12 cellular contexts compared by ENCODE assay signal in the genomic region with DNA sequence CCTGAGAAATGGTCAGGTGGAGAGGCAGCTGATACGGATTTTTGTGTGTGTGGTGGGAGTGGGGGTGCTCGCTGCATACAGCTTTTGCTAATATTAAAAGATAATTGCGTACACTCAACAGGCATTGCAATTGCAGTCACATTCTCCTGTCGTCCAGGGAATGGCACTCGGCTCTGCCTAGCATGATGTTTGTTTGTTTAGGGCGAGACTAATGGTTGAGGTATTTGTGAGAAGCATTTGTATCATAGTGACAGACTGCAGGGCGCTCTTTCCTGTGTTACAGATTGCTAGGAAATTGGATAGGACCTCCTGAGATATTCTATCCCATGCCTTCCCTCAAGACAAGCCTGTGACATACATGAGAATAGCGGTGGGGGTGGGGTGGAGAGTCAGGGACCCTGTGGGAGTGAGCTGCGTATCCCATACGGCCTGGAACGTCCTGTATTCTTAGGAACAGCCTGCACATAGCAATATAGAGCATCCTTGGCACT.
DNase-seq lines count a peak whose midpoint lies in the region; ATAC-seq, FAIRE-seq and TF ChIP-seq lines count a peak whose summit lies in the region.
"Had no signal": no experiment of that assay in that cellular context is flagged by ENCODE, and none has a peak within 500 bp of the region (broad histone marks: within the 10 kb centered on the region; RNA-seq: fewer than 3 reads in every experiment).

No MANE protein-coding gene starts in this region.

- no peak for FAIRE-seq in A549 (lab: Jason Lieb, UNC)
- FAIRE-seq: GM12891 had no signal

- intact Hi-C loops in PC-9 (cut with micrococcal nuclease; ENCODE audit: unreplicated experiment) (loop anchor here (5.0 to 10.0 kb wide), 3 partner anchors 69 to 209 kb away; a partner anchor contains a TSS), posterior vena cava (cut with DNase I) (no loop called here), A673 (cut with micrococcal nuclease; ENCODE audit: unreplicated experiment) (no loop called here)

- no peaks in the 10 kb centered on the region for H3F3A ChIP-seq in PC-9 (ENCODE audit: insufficient read depth, low read depth)

- POLR2A ChIA-PET in A549 (lab: Yijun Ruan, JAX) = interaction anchor here (0.8 to 2.1 kb wide), 2 partner anchors 86 to 208 kb away, joined by 4 to 7 read pairs; a partner anchor contains a TSS
- POLR2A ChIA-PET in PC-9 (lab: Charles Lee; ENCODE audit: unreplicated experiment) = interaction anchor here (0.9 kb wide), 1 partner anchor 148 kb away, joined by 8 read pairs; no protein-coding TSS in a partner anchor
- POLR2A ChIA-PET in A673 (lab: Charles Lee; ENCODE audit: low non-redundant PET) = no interaction called here

- H3K27me3 ChIP-seq in PC-9 (ENCODE audit: insufficient read depth, low read depth) = no peaks in the 10 kb centered on the region
- no peaks in the 10 kb centered on the region for H3K27me3 ChIP-seq in A673 (replicated peaks; ENCODE audit: insufficient read depth, low read depth, low read length, poor library complexity)
- no peaks in the 10 kb centered on the region for H3K27me3 ChIP-seq in HAP-1 (ENCODE audit: low read depth)
- H3K27me3 ChIP-seq: BE2C had no signal

- H3K4me2 ChIP-seq in A549 (peak overlapping the region; percentile 87), PC-9 (peak overlapping the region; percentile 70)

- no peaks in the 10 kb centered on the region for H3K79me2 ChIP-seq in PC-9 (ENCODE audit: low read depth)

- no peaks in the 10 kb centered on the region for H4K20me1 ChIP-seq in PC-9 (ENCODE audit: insufficient read depth)

- peak; percentile 1 to 39; a peak in 3 of 5 replicates for TF ChIP-seq RAD21 in A549 (conservative IDR thresholded peaks at IDR 0.05 in 1 of 2, IDR thresholded peaks at IDR 0.05 in 1 of 2)

- H3K4me1 ChIP-seq in A549 (peaks cover 31% of the 10 kb centered on the region), PC-9 (replicated peaks; ENCODE audit: insufficient read depth) (peaks cover 23% of the 10 kb centered on the region), A673 (ENCODE audit: insufficient read depth, low read length, poor library complexity, severe bottlenecking) (peaks cover 23% of the 10 kb centered on the region), HAP-1 (no peaks in the 10 kb centered on the region)
- H3K4me1 ChIP-seq: BE2C had no signal

- H3K27ac ChIP-seq in A549 = peak overlapping the region; percentile 74 to 84
- peak overlapping the region; percentile 60 for H3K27ac ChIP-seq in PC-9
- no peak overlapping the region for H3K27ac ChIP-seq in A673 (ENCODE audit: low read depth, low read length, poor library complexity, severe bottlenecking)

- H3K9me3 ChIP-seq in A549 (no peaks in the 10 kb centered on the region), PC-9 (ENCODE audit: insufficient read depth, low read depth) (no peaks in the 10 kb centered on the region), A673 (ENCODE audit: low read depth, low read length, poor library complexity, severe bottlenecking) (no peaks in the 10 kb centered on the region), HAP-1 (no peaks in the 10 kb centered on the region)
- H3K9me3 ChIP-seq: BE2C had no signal

- CTCF ChIA-PET in A549 (lab: Yijun Ruan, JAX) = no interaction called here
- CTCF ChIA-PET in PC-9 (lab: Charles Lee) = no interaction called here
- CTCF ChIA-PET in A673 (lab: Charles Lee) = no interaction called here

- ATAC-seq in A549 (peak; percentile 98 to 99), GM21528 (IDR thresholded peaks at IDR 0.05; ENCODE audit: low FRiP score, unreplicated experiment) (no peak)

- no peak for TF ChIP-seq CTCF in A549 (IDR thresholded peaks at IDR 0.05)
- no peak for TF ChIP-seq CTCF in PC-9 (conservative IDR thresholded peaks at IDR 0.05)
- TF ChIP-seq CTCF in A673 (conservative IDR thresholded peaks at IDR 0.05; ENCODE audit: low read depth, low read length) = no peak

- DNase-seq in A549 (ENCODE audit: low read depth in 1 of 2, low spot score in 1 of 2) = peak; percentile 82 to 89
- DNase-seq in HS-27A (ENCODE audit: low read depth) = peak; percentile 43
- peak; percentile 76 to 95 for DNase-seq in PC-9
- DNase-seq in kidney tubule cell (ENCODE audit: low spot score) = peak; percentile 79
- DNase-seq in posterior vena cava (ENCODE audit: low spot score) = no peak
- no peak for DNase-seq in A673 (ENCODE audit: low spot score)
- DNase-seq in HAP-1 (ENCODE audit: low spot score in 2 of 2) = no peak
- DNase-seq: BE2C; effector memory CD4-positive, alpha-beta T cell; right cardiac atrium had no signal

- H3K36me3 ChIP-seq in PC-9 (ENCODE audit: low read depth) (no peaks in the 10 kb centered on the region), A673 (ENCODE audit: insufficient read depth, low read length, poor library complexity, severe bottlenecking) (no peaks in the 10 kb centered on the region), HAP-1 (replicated peaks) (no peaks in the 10 kb centered on the region)
- H3K36me3 ChIP-seq: BE2C had no signal

- no TSS peak for BruUV-seq in PC-9 (replicated peaks; lab: Mats Ljungman, UMichigan)
- no TSS peak for BruUV-seq in A673 (replicated peaks; lab: Mats Ljungman, UMichigan)

- H2AFZ ChIP-seq in PC-9 = no peak overlapping the region

- TF ChIP-seq POLR2A in A549 (IDR thresholded peaks at IDR 0.05; ENCODE audit: low read length) = no peak

- peak; percentile 23 to 54; a peak in 2 of 5 replicates for TF ChIP-seq EP300 in A549 (IDR thresholded peaks at IDR 0.05)

- under 1% methylated on average over 10 of the region's 11 CpGs for WGBS in A549 (ENCODE audit: missing lambda C conversion rate)

- no peak overlapping the region for H3K4me3 ChIP-seq in A549
- H3K4me3 ChIP-seq in PC-9 = no peak overlapping the region
- H3K4me3 ChIP-seq in A673 (ENCODE audit: low read depth, low read length, poor library complexity, severe bottlenecking) = no peak overlapping the region
- no peak overlapping the region for H3K4me3 ChIP-seq in HAP-1

- in situ Hi-C loops in HAP-1 (cut with MboI; ENCODE audit: low sequenced_read_pairs) = no loop called here

- no peaks in the 10 kb centered on the region for H3K9me2 ChIP-seq in PC-9 (ENCODE audit: insufficient read depth)

TF ChIP-seq in A549, 52 proteins besides CTCF, POLR2A, EP300 and RAD21:
- TF ChIP-seq, protein P1, sequence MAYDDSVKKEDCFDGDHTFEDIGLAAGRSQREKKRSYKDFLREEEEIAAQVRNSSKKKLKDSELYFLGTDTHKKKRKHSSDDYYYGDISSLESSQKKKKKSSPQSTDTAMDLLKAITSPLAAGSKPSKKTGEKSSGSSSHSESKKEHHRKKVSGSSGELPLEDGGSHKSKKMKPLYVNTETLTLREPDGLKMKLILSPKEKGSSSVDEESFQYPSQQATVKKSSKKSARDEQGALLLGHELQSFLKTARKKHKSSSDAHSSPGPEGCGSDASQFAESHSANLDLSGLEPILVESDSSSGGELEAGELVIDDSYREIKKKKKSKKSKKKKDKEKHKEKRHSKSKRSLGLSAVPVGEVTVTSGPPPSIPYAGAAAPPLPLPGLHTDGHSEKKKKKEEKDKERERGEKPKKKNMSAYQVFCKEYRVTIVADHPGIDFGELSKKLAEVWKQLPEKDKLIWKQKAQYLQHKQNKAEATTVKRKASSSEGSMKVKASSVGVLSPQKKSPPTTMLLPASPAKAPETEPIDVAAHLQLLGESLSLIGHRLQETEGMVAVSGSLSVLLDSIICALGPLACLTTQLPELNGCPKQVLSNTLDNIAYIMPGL (CRISPR knock-in tag; IDR thresholded peaks at IDR 0.05; ENCODE audit: borderline replicate concordance) = no peak
- TF ChIP-seq CHD2 (IDR thresholded peaks at IDR 0.05; ENCODE audit: low read length, partially characterized antibody) (no peak), POLR2AphosphoS2 (conservative IDR thresholded peaks at IDR 0.05; ENCODE audit: low read length) (no peak), CHD4 (IDR thresholded peaks at IDR 0.05; ENCODE audit: borderline replicate concordance) (no peak), CEBPB (IDR thresholded peaks at IDR 0.05) (peak in 1 of 2 experiments; percentile 70; a peak in 2 of 4 replicates), MAZ (IDR thresholded peaks at IDR 0.05; ENCODE audit: borderline replicate concordance, low read depth, low read length) (no peak), JUN (IDR thresholded peaks at IDR 0.05) (peak in 1 of 2 experiments; percentile 43; a peak in 1 of 5 replicates), GATA3 (IDR thresholded peaks at IDR 0.05; ENCODE audit: borderline replicate concordance) (peak; percentile 42; the same call in 1 of the 2 replicates), KDM1A (IDR thresholded peaks at IDR 0.05; ENCODE audit: low read depth) (no peak), SMC3 (IDR thresholded peaks at IDR 0.05) (peak; percentile 43; the same call in 1 of the 3 replicates), RFX5 (IDR thresholded peaks at IDR 0.05) (no peak), NPAS2 (CRISPR knock-in tag; IDR thresholded peaks at IDR 0.05; ENCODE audit: borderline replicate concordance) (no peak), FOSL2 (IDR thresholded peaks at IDR 0.05) (no peak), FOSL2 (CRISPR knock-in tag; IDR thresholded peaks at IDR 0.05) (peak; percentile 73), CBX8 (IDR thresholded peaks at IDR 0.05) (no peak)
- TF ChIP-seq, protein P2, sequence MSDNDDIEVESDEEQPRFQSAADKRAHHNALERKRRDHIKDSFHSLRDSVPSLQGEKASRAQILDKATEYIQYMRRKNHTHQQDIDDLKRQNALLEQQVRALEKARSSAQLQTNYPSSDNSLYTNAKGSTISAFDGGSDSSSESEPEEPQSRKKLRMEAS (IDR thresholded peaks at IDR 0.05) = peak; percentile 14; the same call in 1 of the 2 replicates

Comparison
In these comparisons a context has a peak if more than half of its experiments do, and no peak if none do; other contexts are left out.
1. DNase-seq: peak in A549 (2 of 2), HS-27A (single experiment), PC-9 (2 of 2) and kidney tubule cell (single experiment); none in posterior vena cava (single experiment), A673 (single experiment) and HAP-1 (0 of 2).